In genomic region chr1:107058245-107059032, GRCh38 we compare ENCODE assay signal across 8 cellular contexts. TPM values are rescaled to one million over a fixed set of nuclear protein-coding genes. Genes with fewer than 3 reads are reported as not detected.
DNase-seq lines count a peak whose midpoint lies in the region; ATAC-seq, FAIRE-seq and TF ChIP-seq lines count a peak whose summit lies in the region.

No MANE protein-coding gene starts in this region.

- intact Hi-C loops in K562 (cut with micrococcal nuclease), result loop anchor here (5.0 kb wide), 1 partner anchor 41 kb away; no protein-coding TSS in a partner anchor

- CTCF ChIA-PET in K562 (lab: Yijun Ruan, JAX; ENCODE audit: low intra/inter-chr PET ratio), result no interaction called here

- H3K4me1 ChIP-seq in DND-41 (ENCODE audit: insufficient read depth, low read length) (peaks cover 27% of the 10 kb centered on the region), HUES64 (ENCODE audit: insufficient read depth, low read length) (peaks cover 15% of the 10 kb centered on the region), K562 (replicated peaks in 1 of 2; ENCODE audit: control insufficient read depth in 2 of 2, insufficient read depth in 2 of 2, low read length in 2 of 2) (peaks cover 3 to 19% of the 10 kb centered on the region in 2 experiments; a peak in 3 of 5 replicates), muscle layer of duodenum (ENCODE audit: control insufficient read depth in 1 of 2, insufficient read depth in 2 of 2, low read length in 2 of 2) (peaks cover 7 to 13% of the 10 kb centered on the region in 2 donors)

- H2AFZ ChIP-seq in DND-41 (ENCODE audit: low read depth, low read length) (no peak overlapping the region), K562 (ENCODE audit: low read depth, low read length) (peak overlapping the region; percentile 99)

- H3K79me2 ChIP-seq in DND-41 (ENCODE audit: insufficient read depth, low read length) (peaks cover 23% of the 10 kb centered on the region), K562 (ENCODE audit: control insufficient read depth, insufficient read depth, low read length) (peaks cover 29% of the 10 kb centered on the region)

- ATAC-seq in DND-41 (ENCODE audit: insufficient read depth, low read depth) (no peak), K562 (no peak; the same call in 2 of the 3 replicates), GM21381 (IDR thresholded peaks at IDR 0.05; ENCODE audit: unreplicated experiment) (no peak), GM18873 (IDR thresholded peaks at IDR 0.05; ENCODE audit: low FRiP score, unreplicated experiment) (no peak)

- peak overlapping the region in 1 of 2 experiments; percentile 88; a peak in 2 of 4 replicates for H3K4me3 ChIP-seq in DND-41 (ENCODE audit: low read depth in 1 of 2, low read length in 2 of 2)
- peak overlapping the region; percentile 97 for H3K4me3 ChIP-seq in HUES64 (ENCODE audit: low read length)
- peak overlapping the region; percentile 77 for H3K4me3 ChIP-seq in K562
- peak overlapping the region; percentile 90 to 95 for H3K4me3 ChIP-seq in muscle layer of duodenum (ENCODE audit: low read depth in 1 of 2, low read length in 2 of 2)

- DNase-seq in DND-41 (no peak), K562 (ENCODE audit: extremely low read depth in 1 of 4, low spot score in 3 of 4) (peak in 1 of 4 experiments; percentile 11), NCI-H1105 (lab: John Stamatoyannopoulos, UW) (no peak), GM03348 (ENCODE audit: low spot score) (no peak)

- TF ChIP-seq CTCF in DND-41 (IDR thresholded peaks at IDR 0.05; ENCODE audit: borderline replicate concordance, extremely low read depth, low read length, poor library complexity, severe bottlenecking) (no peak), K562 (IDR thresholded peaks at IDR 0.05 in 2 of 3, conservative IDR thresholded peaks at IDR 0.05 in 1 of 3; ENCODE audit: insufficient read depth in 2 of 3, low read depth in 1 of 3, low read length in 3 of 3) (no peak)

- H3K4me2 ChIP-seq in DND-41 (ENCODE audit: insufficient read depth, low read length), result peak overlapping the region; percentile 86
- peak overlapping the region; percentile 97 for H3K4me2 ChIP-seq in K562 (ENCODE audit: insufficient read depth, low read length)

- H4K20me1 ChIP-seq in DND-41 (ENCODE audit: insufficient read depth, low read length) (peaks cover 3% of the 10 kb centered on the region; the same call in 1 of the 2 replicates), K562 (replicated peaks; ENCODE audit: control insufficient read depth, insufficient read depth, low read length) (no peaks in the 10 kb centered on the region)

- POLR2A ChIA-PET in K562 (lab: Yijun Ruan, JAX), result interaction anchor here (0.7 kb wide), 2 partner anchors 16 to 875 kb away, joined by 3 to 4 read pairs; no protein-coding TSS in a partner anchor

- H3K9ac ChIP-seq in DND-41 (ENCODE audit: low read depth, low read length) (peak overlapping the region; percentile 91), HUES64 (ENCODE audit: low read depth, low read length) (0 out of 2 replicates have a peak overlapping the region, but pooled peaks have one; percentile 94), K562 (ENCODE audit: insufficient read depth in 1 of 2, low read depth in 2 of 2, low read length in 2 of 2) (peak overlapping the region; percentile 83 to 100; a peak in 3 of 4 replicates)

- FAIRE-seq in K562 (lab: Jason Lieb, UNC), result no peak

- H3K27ac ChIP-seq in DND-41 (ENCODE audit: low read length) (peak overlapping the region; percentile 55; the same call in 1 of the 2 replicates), HUES64 (ENCODE audit: low read depth, low read length) (no peak overlapping the region), K562 (ENCODE audit: extremely low read depth, low read depth, low read length) (peak overlapping the region; percentile 87), muscle layer of duodenum (ENCODE audit: low read length) (peak overlapping the region; percentile 25)

- peaks cover 34% of the 10 kb centered on the region for H3K36me3 ChIP-seq in DND-41 (ENCODE audit: insufficient read depth, low read length)
- peaks cover 8% of the 10 kb centered on the region for H3K36me3 ChIP-seq in HUES64 (ENCODE audit: insufficient read depth, low read length)
- H3K36me3 ChIP-seq in K562 (ENCODE audit: control insufficient read depth, insufficient read depth, low read length), result peaks cover 27% of the 10 kb centered on the region; the same call in 2 of the 3 replicates
- peaks cover 0 to 4% of the 10 kb centered on the region in 2 donors for H3K36me3 ChIP-seq in muscle layer of duodenum (ENCODE audit: control insufficient read depth in 1 of 2, insufficient read depth in 2 of 2, low read length in 2 of 2)

- TF ChIP-seq RAD21 in K562 (CRISPR knock-in tag; conservative IDR thresholded peaks at IDR 0.05 in 1 of 2, IDR thresholded peaks at IDR 0.05 in 1 of 2), result no peak

- H3K9me3 ChIP-seq in DND-41 (ENCODE audit: insufficient read depth, low read length, severe bottlenecking) (no peaks in the 10 kb centered on the region), HUES64 (ENCODE audit: insufficient read depth, low read depth, low read length) (no peaks in the 10 kb centered on the region), K562 (replicated peaks; ENCODE audit: control insufficient read depth, insufficient read depth, low read depth, low read length) (no peaks in the 10 kb centered on the region), muscle layer of duodenum (ENCODE audit: control insufficient read depth in 1 of 2, low read length in 2 of 2) (no peaks in the 10 kb centered on the region)

- TF ChIP-seq POLR2A in K562 (conservative IDR thresholded peaks at IDR 0.05), result no peak

- H3K9me1 ChIP-seq in K562 (ENCODE audit: control insufficient read depth, insufficient read depth, low read length), result no peaks in the 10 kb centered on the region

- no TSS peak for BruUV-seq in K562 (replicated peaks; lab: Mats Ljungman, UMichigan)

- WGBS in HUES64, result 63% methylated on average over 3 of the region's 4 CpGs
- WGBS in K562 (ENCODE audit: insufficient coverage, low coverage, missing lambda C conversion rate), result 4% methylated on average over 4 of the region's 4 CpGs

- in situ Hi-C loops in K562 (cut with MboI), result no loop called here

- TF ChIP-seq EP300 in K562 (IDR thresholded peaks at IDR 0.05; ENCODE audit: low read length), result no peak

- H3K27me3 ChIP-seq in DND-41 (ENCODE audit: insufficient read depth, low read length, poor library complexity) (no peaks in the 10 kb centered on the region), HUES64 (ENCODE audit: insufficient read depth, low read length) (no peaks in the 10 kb centered on the region), K562 (ENCODE audit: control insufficient read depth in 2 of 2, insufficient read depth in 2 of 2, low read length in 2 of 2) (no peaks in the 10 kb centered on the region), muscle layer of duodenum (ENCODE audit: low read depth, low read length) (no peaks in the 10 kb centered on the region)

TF ChIP-seq in K562, 482 proteins besides CTCF, POLR2A, EP300 and RAD21 (continues in another document):
- TF ChIP-seq RBM15 (IDR thresholded peaks at IDR 0.05; ENCODE audit: insufficient read depth, low read length) (no peak), ZNF518B (CRISPR knock-in tag; IDR thresholded peaks at IDR 0.05) (no peak), TBP (optimal IDR thresholded peaks at IDR 0.05; ENCODE audit: low read depth, low read length) (no peak), NR2C1 (IDR thresholded peaks at IDR 0.05) (0 out of 2 replicates have a peak, but pooled peaks have one; percentile 5), NR2C1 (tag; IDR thresholded peaks at IDR 0.05) (no peak), WHSC1 (IDR thresholded peaks at IDR 0.05; ENCODE audit: low read length) (no peak)

RNA-seq across cellular contexts. Expression of gene PRMT6, which starts 2.0 kb away (rescaled TPM):
- polyA plus RNA-seq in HUES64 (2013, experiment 1 of 2), result 32.8 TPM
- polyA plus RNA-seq in HUES64 (2013, experiment 2 of 2), result 30.7 TPM
- total RNA-seq in K562 (2011; cell fraction: chromatin; rRNA removed; ENCODE audit: low replicate concordance), result 14.0 and 15.6 TPM in 2 replicates
- 16.4 and 21.0 TPM in 2 replicates for total RNA-seq in K562 (2011; cell fraction: nucleolus; rRNA removed)
- 15.0 and 16.9 TPM in 2 replicates for total RNA-seq in K562 (2011; cell fraction: nucleoplasm; rRNA removed)
- total RNA-seq in K562 (2014; rRNA removed) (31.6 and 36.4 TPM in 2 replicates), K562 (2014; rRNA removed; fragmentation: Illumina TruSeq; extraction: Trizol) (24.8 and 27.2 TPM in 2 replicates), K562 (2015; rRNA removed; fragmentation: Illumina TruSeq; extraction: Trizol) (28.5 and 29.4 TPM in 2 replicates), K562 (2021) (35.6 and 36.9 TPM in 2 replicates)
- polyA plus RNA-seq in K562 (2011; rRNA removed) (14.5 and 24.3 TPM in 2 replicates), K562 (2014; fragmentation: Illumina TruSeq; extraction: Trizol) (32.6 and 33.4 TPM in 2 replicates), K562 (2014; fragmentation: Nextera tagmentation; extraction: Ambion mirVana) (1 to 10 TPM; 6.1 to 7.0 TPM), K562 (2014; rRNA removed) (28.4 and 30.3 TPM in 2 replicates)
- 10.4 and 25.4 TPM in 2 replicates for polyA plus RNA-seq in K562 (2011; cell fraction: cytosol; rRNA removed)
- 6.6 and 10.2 TPM in 2 replicates for polyA plus RNA-seq in K562 (2011; cell fraction: nucleus; rRNA removed)
- 21.2 and 32.4 TPM in 2 replicates for polyA plus RNA-seq in K562 (2012)
- 19.9 and 22.6 TPM in 2 replicates for polyA minus RNA-seq in K562 (2011; rRNA and poly(A)+ RNA removed)
- 10.2 and 17.1 TPM in 2 replicates for polyA minus RNA-seq in K562 (2011; cell fraction: cytosol; rRNA and poly(A)+ RNA removed)
- 19.1 and 23.5 TPM in 2 replicates for polyA minus RNA-seq in K562 (2011; cell fraction: nucleus; rRNA and poly(A)+ RNA removed)
